In genomic region chr12:123767613-123768012, GRCh38 we compare ENCODE assay signal across 9 cellular contexts. TPM values are rescaled to one million over a fixed set of nuclear protein-coding genes. Genes with fewer than 3 reads are reported as not detected.
DNase-seq lines count a peak whose midpoint lies in the region; ATAC-seq and TF ChIP-seq lines count a peak whose summit lies in the region.
"Had no signal": no experiment of that assay in that cellular context is flagged by ENCODE, and none has a peak within 500 bp of the region (broad histone marks: within the 10 kb centered on the region; RNA-seq: fewer than 3 reads in every experiment).

No MANE protein-coding gene starts in this region.

- POLR2A ChIA-PET in activated CD4-positive, alpha-beta T cell treated with anti-CD3 and anti-CD28 coated beads for 36 hours (lab: Charles Lee): no interaction called here

- no peak overlapping the region for H2BK5ac ChIP-seq in mesendoderm (ENCODE audit: low read length)

- H3K27me3 ChIP-seq in MM.1S (replicated peaks; ENCODE audit: insufficient read depth, low read length) (peaks cover 9% of the 10 kb centered on the region), mesendoderm (ENCODE audit: insufficient read depth, low read length, poor library complexity) (no peaks in the 10 kb centered on the region)

- H2BK120ac ChIP-seq in mesendoderm (ENCODE audit: low read depth, low read length): no peak overlapping the region

- no peak overlapping the region for H4K8ac ChIP-seq in mesendoderm (ENCODE audit: low read depth, low read length)

- H3K36me3 ChIP-seq in MM.1S (replicated peaks; ENCODE audit: insufficient read depth, low read length) (no peaks in the 10 kb centered on the region), mesendoderm (ENCODE audit: control insufficient read depth, insufficient read depth, low read length) (no peaks in the 10 kb centered on the region)

- H3K4me2 ChIP-seq in MM.1S (ENCODE audit: low read depth, low read length) (no peak overlapping the region), mesendoderm (ENCODE audit: low read length) (no peak overlapping the region)

- H3K27ac ChIP-seq in MM.1S (ENCODE audit: low read length) (no peak overlapping the region), mesendoderm (ENCODE audit: low read depth, low read length) (no peak overlapping the region)

- H3K79me2 ChIP-seq in MM.1S (ENCODE audit: low read length) (no peaks in the 10 kb centered on the region), mesendoderm (ENCODE audit: control insufficient read depth, insufficient read depth, low read length) (no peaks in the 10 kb centered on the region)

- no CpG with 5 or more reads among the region's 9 CpGs for WGBS in mesendoderm (ENCODE audit: extremely low coverage, insufficient coverage, low lambda C conversion rate)

- no peaks in the 10 kb centered on the region for H3K9me2 ChIP-seq in MM.1S (replicated peaks; ENCODE audit: insufficient read depth, low read length)

- H2BK15ac ChIP-seq in mesendoderm (replicated peaks; ENCODE audit: low read depth): no peak overlapping the region

- H2AFZ ChIP-seq in MM.1S (ENCODE audit: low read length): no peak overlapping the region

- H3K4me3 ChIP-seq in MM.1S (ENCODE audit: low read length) (no peak overlapping the region), mesendoderm (ENCODE audit: low read length) (no peak overlapping the region)

- H4K20me1 ChIP-seq in MM.1S (ENCODE audit: insufficient read depth, low read length): no peaks in the 10 kb centered on the region

- TF ChIP-seq CTCF in MM.1S (IDR thresholded peaks at IDR 0.05; ENCODE audit: low read length): no peak

- H3K4me1 Mint-ChIP-seq in activated CD4-positive, alpha-beta T cell treated with anti-CD3 and anti-CD28 coated beads for 36 hours: peaks cover 11% of the 10 kb centered on the region

- DNase-seq in activated CD4-positive, alpha-beta T cell treated with anti-CD3 and anti-CD28 coated beads for 36 hours: peak; percentile 47
- DNase-seq in activated CD4-positive, alpha-beta T cell treated with anti-CD3 and anti-CD28 coated beads, Interleukin-2, amount 50 U/mL, for 4 hours: no peak
- peak; percentile 35 for DNase-seq in MM.1S
- peak; percentile 11 for DNase-seq in stimulated activated CD8-positive, alpha-beta memory T cell treated with anti-CD3 and anti-CD28 coated beads, Interleukin-12 subunit alpha, Interleukin-12 subunit beta, amount 100 ng/mL, for 4 hours (ENCODE audit: low read depth)
- no peak for DNase-seq in NCI-H524 treated with DMSO at 0.1 percent for 48 hours (lab: John Stamatoyannopoulos, UW)
- DNase-seq in mesendoderm: no peak
- DNase-seq in SHP77 treated with DMSO at 0.1 percent for 48 hours (lab: John Stamatoyannopoulos, UW): no peak
- DNase-seq: dermis blood vessel endothelial cell had no signal

- H3K9me3 Mint-ChIP-seq in activated CD4-positive, alpha-beta T cell treated with anti-CD3 and anti-CD28 coated beads for 36 hours (ENCODE audit: low read depth): no peaks in the 10 kb centered on the region

- no peaks in the 10 kb centered on the region for H3K9me3 ChIP-seq in MM.1S (replicated peaks; ENCODE audit: insufficient read depth, low read length)

- H3K4me3 Mint-ChIP-seq in activated CD4-positive, alpha-beta T cell treated with anti-CD3 and anti-CD28 coated beads for 36 hours: no peak overlapping the region

- no peak overlapping the region for H2AK5ac ChIP-seq in mesendoderm (ENCODE audit: low read length)

- no peak overlapping the region for H3K23ac ChIP-seq in mesendoderm (ENCODE audit: low read length)

- CTCF ChIA-PET in activated CD4-positive, alpha-beta T cell treated with anti-CD3 and anti-CD28 coated beads for 36 hours (lab: Charles Lee): no interaction called here

- no peak overlapping the region for H4K5ac ChIP-seq in mesendoderm (ENCODE audit: low read length)

- H3K9ac ChIP-seq in MM.1S (ENCODE audit: low read length) (no peak overlapping the region), mesendoderm (ENCODE audit: low read length) (no peak overlapping the region)

- peak; percentile 74 for ATAC-seq in activated CD4-positive, alpha-beta T cell treated with anti-CD3 and anti-CD28 coated beads for 36 hours
- peak; percentile 89 for ATAC-seq in GM21786 (IDR thresholded peaks at IDR 0.05; ENCODE audit: unreplicated experiment)

- no peak overlapping the region for H3K18ac ChIP-seq in mesendoderm (ENCODE audit: low read length)

- H3K79me1 ChIP-seq in mesendoderm (ENCODE audit: low read length): no peaks in the 10 kb centered on the region

- H3K4me1 ChIP-seq in MM.1S (ENCODE audit: low read length) (no peaks in the 10 kb centered on the region), mesendoderm (ENCODE audit: control insufficient read depth, low read depth, low read length) (peaks cover 2% of the 10 kb centered on the region)

- no peaks in the 10 kb centered on the region for H3K36me3 Mint-ChIP-seq in activated CD4-positive, alpha-beta T cell treated with anti-CD3 and anti-CD28 coated beads for 36 hours (ENCODE audit: low read depth)

- H3K56ac ChIP-seq in mesendoderm (ENCODE audit: low read length): no peak overlapping the region

- no peak overlapping the region for H3K27ac Mint-ChIP-seq in activated CD4-positive, alpha-beta T cell treated with anti-CD3 and anti-CD28 coated beads for 36 hours

- intact Hi-C loops in activated CD4-positive, alpha-beta T cell treated with anti-CD3 and anti-CD28 coated beads for 36 hours (cut with DNase I, micrococcal nuclease): no loop called here

- no peak overlapping the region for H3K4ac ChIP-seq in mesendoderm (ENCODE audit: low read depth, low read length)

- H3K27me3 Mint-ChIP-seq in activated CD4-positive, alpha-beta T cell treated with anti-CD3 and anti-CD28 coated beads for 36 hours: peaks cover 3% of the 10 kb centered on the region

- H3F3A ChIP-seq in MM.1S (ENCODE audit: insufficient read depth, low read length): no peaks in the 10 kb centered on the region

RNA-seq across cellular contexts. Expression of gene DNAH10, which starts 5.5 kb away (rescaled TPM):
- under 1 TPM; 0.16 to 0.37 TPM for total RNA-seq in activated CD4-positive, alpha-beta T cell treated with anti-CD3 and anti-CD28 coated beads for 36 hours
- polyA plus RNA-seq in mesendoderm (2013, experiment 1 of 2): 0.25 TPM
- 0.21 TPM for polyA plus RNA-seq in mesendoderm (2013, experiment 2 of 2)
- total RNA-seq: dermis blood vessel endothelial cell had no signal

RNA-seq across cellular contexts. Expression of gene ATP6V0A2, which starts 55.5 kb away (rescaled TPM):
- 10 to 100 TPM; 71.9 to 79.1 TPM for total RNA-seq in activated CD4-positive, alpha-beta T cell treated with anti-CD3 and anti-CD28 coated beads for 36 hours
- polyA plus RNA-seq in mesendoderm (2013, experiment 1 of 2): 21.8 TPM
- polyA plus RNA-seq in mesendoderm (2013, experiment 2 of 2): 24.5 TPM

Comparison
In these comparisons a context has a peak if more than half of its experiments do, and no peak if none do; other contexts are left out.
1. DNase-seq: peak in activated CD4-positive, alpha-beta T cell treated with anti-CD3 and anti-CD28 coated beads for 36 hours (single experiment), MM.1S (single experiment) and stimulated activated CD8-positive, alpha-beta memory T cell treated with anti-CD3 and anti-CD28 coated beads, Interleukin-12 subunit alpha, Interleukin-12 subunit beta, amount 100 ng/mL, for 4 hours (single experiment); none in activated CD4-positive, alpha-beta T cell treated with anti-CD3 and anti-CD28 coated beads, Interleukin-2, amount 50 U/mL, for 4 hours (0 of 2), NCI-H524 treated with DMSO at 0.1 percent for 48 hours (single experiment), mesendoderm (single experiment) and SHP77 treated with DMSO at 0.1 percent for 48 hours (single experiment).